In genomic region chr6:119348308-119349040, GRCh38 we compare ENCODE assay signal across 1 cellular context.
TF ChIP-seq lines count a peak whose summit lies in the region.

No MANE protein-coding gene starts in this region.

TF ChIP-seq in HepG2, 621 proteins besides CTCF, POLR2A, EP300 and RAD21 (continued from another document):
- TF ChIP-seq ZNF550 (CRISPR knock-in tag; IDR thresholded peaks at IDR 0.05; ENCODE audit: borderline replicate concordance) (no peak), PTBP1 (IDR thresholded peaks at IDR 0.05; ENCODE audit: low read depth, low read length, poor library complexity, severe bottlenecking) (no peak), PHF21A (CRISPR knock-in tag; IDR thresholded peaks at IDR 0.05) (no peak), GATAD2A (CRISPR knock-in tag; IDR thresholded peaks at IDR 0.05) (peak; percentile 72), ZNF704 (CRISPR knock-in tag; IDR thresholded peaks at IDR 0.05; ENCODE audit: borderline replicate concordance) (no peak), DDIT3 (CRISPR knock-in tag; IDR thresholded peaks at IDR 0.05) (no peak), SMC3 (IDR thresholded peaks at IDR 0.05; ENCODE audit: low read length) (no peak), ZBTB44 (CRISPR knock-in tag; IDR thresholded peaks at IDR 0.05) (no peak), ATM (IDR thresholded peaks at IDR 0.05; ENCODE audit: borderline replicate concordance) (no peak), HMG20B (CRISPR knock-in tag; conservative IDR thresholded peaks at IDR 0.05) (0 out of 2 replicates have a peak, but pooled peaks have one; percentile 10), ZNF350 (CRISPR knock-in tag; IDR thresholded peaks at IDR 0.05; ENCODE audit: borderline replicate concordance, low read depth) (no peak; the same call in 1 of the 2 replicates), SMAD3 (CRISPR knock-in tag; IDR thresholded peaks at IDR 0.05) (no peak; the same call in 1 of the 2 replicates), WIZ (CRISPR knock-in tag; IDR thresholded peaks at IDR 0.05) (no peak; the same call in 1 of the 2 replicates), ZBTB43 (CRISPR knock-in tag; conservative IDR thresholded peaks at IDR 0.05) (no peak), ZNF205 (CRISPR knock-in tag; IDR thresholded peaks at IDR 0.05) (no peak; the same call in 1 of the 2 replicates), HNRNPUL1 (IDR thresholded peaks at IDR 0.05; ENCODE audit: low read depth, low read length) (no peak), ZKSCAN5 (CRISPR knock-in tag; IDR thresholded peaks at IDR 0.05) (no peak), SOX6 (IDR thresholded peaks at IDR 0.05) (no peak), SOX6 (CRISPR knock-in tag; IDR thresholded peaks at IDR 0.05) (no peak), ZNF414 (CRISPR knock-in tag; IDR thresholded peaks at IDR 0.05) (no peak)
